ENCODE assay signal across 24 cellular contexts in the genomic region with DNA sequence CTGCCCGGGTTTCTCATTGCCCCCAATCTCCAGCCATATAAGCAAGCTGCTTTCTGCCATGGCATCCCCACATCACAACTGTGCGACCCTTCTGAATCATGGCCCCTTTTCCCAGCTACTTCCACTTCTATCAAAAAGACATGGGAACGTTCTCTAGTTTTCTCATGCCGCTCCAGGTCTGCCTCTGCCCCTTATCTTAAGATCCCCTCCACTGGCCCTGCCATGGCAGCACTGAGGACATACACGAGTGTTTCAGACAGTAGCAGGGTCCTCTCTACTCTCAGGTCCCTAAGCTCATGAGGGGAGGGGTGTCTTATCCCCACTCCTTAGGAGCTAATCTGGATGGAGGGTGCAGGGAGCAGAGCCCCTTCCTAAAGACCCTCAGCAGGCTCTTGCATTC. TPM values are rescaled to one million over a fixed set of nuclear protein-coding genes. Genes with fewer than 3 reads are reported as not detected.
"Had no signal": no experiment of that assay in that cellular context is flagged by ENCODE, and none has a peak within 500 bp of the region (broad histone marks: within the 10 kb centered on the region; RNA-seq: fewer than 3 reads in every experiment).

No MANE protein-coding gene starts in this region.

- H3K4me2 ChIP-seq: SK-N-SH had no signal

- H3K4me3 ChIP-seq: MG63, SJSA1 had no signal

- H3K4me1 ChIP-seq: SJSA1 had no signal

- H3K27ac ChIP-seq: SJSA1 had no signal

- H3K9ac ChIP-seq: SK-N-SH had no signal

- H3K9me3 ChIP-seq: MG63, SJSA1, SK-N-SH had no signal

- H3K36me3 ChIP-seq: MG63, SJSA1 had no signal

- DNase-seq: IMR-90, KG1, MG63, NCI-H1092, NCI-H1105 treated with DMSO at 0.1 percent for 48 hours, NCI-H1417 treated with DMSO at 0.1 percent for 48 hours, NCI-H146, NCI-H1694 treated with DMSO at 0.1 percent for 48 hours, NCI-H1930, NCI-H2081, NCI-H2107, NCI-H2171, NCI-H226, NCI-H510A, NCI-H524 treated with DMSO at 0.1 percent for 48 hours, NCI-H69, NCI-H774, Right ventricle myocardium superior, RPMI8226, SIG-M5, SK-N-SH had no signal

- FAIRE-seq: RCC 7860 had no signal

RNA-seq across cellular contexts. Expression of a gene that starts 5.5 kb away (rescaled TPM):
- total RNA-seq: HT-29, IMR-90, Right ventricle myocardium superior, SJSA1 had no signal
- polyA plus RNA-seq: IMR-90, SK-N-SH had no signal
